Comparison of ENCODE assay signal across 8 cellular contexts in the genomic region with DNA sequence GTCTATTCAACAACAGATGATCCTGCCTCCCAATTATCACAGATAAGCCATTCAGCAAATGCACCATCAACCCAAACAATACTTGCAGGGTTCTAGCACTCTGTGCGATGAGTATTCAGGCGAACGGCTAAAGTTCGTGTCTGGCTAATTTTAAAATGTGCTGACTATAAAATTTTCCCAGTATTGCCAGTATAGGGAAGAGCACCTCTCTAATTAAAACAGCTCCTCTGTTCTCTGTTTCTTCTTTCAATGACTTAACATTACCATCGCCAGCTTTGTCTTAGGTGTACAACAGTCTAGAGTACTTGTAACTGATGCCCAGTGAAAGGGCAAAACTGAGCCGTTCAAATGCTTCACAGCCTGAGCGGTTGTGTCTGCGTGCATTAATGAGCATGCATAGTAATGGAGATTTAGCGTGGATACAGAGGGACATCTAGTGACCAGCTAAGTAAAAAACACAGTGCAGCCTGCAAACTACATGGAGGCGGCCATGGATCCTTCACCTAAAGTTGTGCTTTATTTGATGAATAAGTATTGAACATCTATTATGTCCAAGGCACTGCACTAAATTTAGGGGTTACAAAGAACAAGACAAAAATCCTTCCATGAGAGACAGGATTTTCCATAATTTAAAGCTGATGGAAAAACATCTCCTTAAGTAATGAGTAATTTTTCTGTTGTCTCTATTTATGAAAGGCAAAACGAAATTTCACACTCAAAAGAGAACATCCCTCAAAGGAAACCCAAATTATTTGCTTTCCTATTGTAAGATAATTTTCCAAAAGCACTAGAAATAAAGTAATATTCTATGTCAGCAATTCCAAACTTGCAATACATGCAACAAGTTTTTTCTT.
A peak's percentile ranks its signal among the peaks of the same experiment; 100 is the strongest.
DNase-seq lines count a peak whose midpoint lies in the region; ATAC-seq and TF ChIP-seq lines count a peak whose summit lies in the region.

No MANE protein-coding gene starts in this region.

- no peak overlapping the region for H3K27ac Mint-ChIP-seq in activated T-cell treated with anti-CD3 and anti-CD28 coated beads, Interleukin-2, amount 50 U/mL, for 72 hours

- no peaks in the 10 kb centered on the region for H3K4me1 Mint-ChIP-seq in activated T-cell treated with anti-CD3 and anti-CD28 coated beads, Interleukin-2, amount 50 U/mL, for 72 hours (ENCODE audit: low read depth)

- DNase-seq in activated T-cell treated with anti-CD3 and anti-CD28 coated beads, Interleukin-2, amount 50 U/mL, for 72 hours: peak in 1 of 2 donors; percentile 12
- no peak for DNase-seq in activated T-cell treated with anti-CD3 and anti-CD28 coated beads, Interleukin-2, amount 50 U/mL, for 48 hours
- peak; percentile 66 for DNase-seq in NCI-H146 (lab: John Stamatoyannopoulos, UW)
- peak; percentile 89 for DNase-seq in SW480 (ENCODE audit: low spot score)
- peak; percentile 86 for DNase-seq in fibroblast of pulmonary artery (ENCODE audit: low read depth)
- no peak for DNase-seq in omental fat pad (ENCODE audit: low spot score)

- no peaks in the 10 kb centered on the region for H3K9me3 Mint-ChIP-seq in activated T-cell treated with anti-CD3 and anti-CD28 coated beads, Interleukin-2, amount 50 U/mL, for 72 hours

- no peaks in the 10 kb centered on the region for H3K36me3 Mint-ChIP-seq in activated T-cell treated with anti-CD3 and anti-CD28 coated beads, Interleukin-2, amount 50 U/mL, for 72 hours (ENCODE audit: insufficient read depth in 2 of 2)

- H3K4me3 Mint-ChIP-seq in activated T-cell treated with anti-CD3 and anti-CD28 coated beads, Interleukin-2, amount 50 U/mL, for 72 hours: no peak overlapping the region

- TF ChIP-seq CTCF in fibroblast of pulmonary artery (IDR thresholded peaks at IDR 0.05; ENCODE audit: low read length, missing control alignments) (peak; percentile 75), omental fat pad (IDR thresholded peaks at IDR 0.05) (peak in 1 of 3 donors; percentile 24)

- ATAC-seq in activated T-cell treated with anti-CD3 and anti-CD28 coated beads, Interleukin-2, amount 50 U/mL, for 72 hours (replicated peaks in 1 of 2): peak; percentile 53 to 67
- ATAC-seq in omental fat pad (ENCODE audit: low FRiP score) (peak; percentile 80), HG03442 (IDR thresholded peaks at IDR 0.05; ENCODE audit: unreplicated experiment) (no peak)
- ATAC-seq in activated CD4-positive, CD25-positive, alpha-beta regulatory T cell treated with anti-CD3 and anti-CD28 coated beads, Interleukin-2, amount 50 U/mL, for 24 hours: no peak

- no peak overlapping the region for H3K4me3 ChIP-seq in fibroblast of pulmonary artery (replicated peaks; ENCODE audit: low read depth, low read length)

- H3K27me3 Mint-ChIP-seq in activated T-cell treated with anti-CD3 and anti-CD28 coated beads, Interleukin-2, amount 50 U/mL, for 72 hours (ENCODE audit: low read depth): peaks cover 11% of the 10 kb centered on the region

Comparison
In these comparisons a context has a peak if more than half of its experiments do, and no peak if none do; other contexts are left out.
1. ATAC-seq: peak in activated T-cell treated with anti-CD3 and anti-CD28 coated beads, Interleukin-2, amount 50 U/mL, for 72 hours (2 of 2) and omental fat pad (single experiment); none in activated CD4-positive, CD25-positive, alpha-beta regulatory T cell treated with anti-CD3 and anti-CD28 coated beads, Interleukin-2, amount 50 U/mL, for 24 hours (0 of 2) and HG03442 (single experiment).
2. DNase-seq: peak in NCI-H146 (single experiment), SW480 (single experiment) and fibroblast of pulmonary artery (single experiment); none in activated T-cell treated with anti-CD3 and anti-CD28 coated beads, Interleukin-2, amount 50 U/mL, for 48 hours (0 of 2) and omental fat pad (single experiment).